19 cellular contexts compared by ENCODE assay signal in genomic region chr4:125101706-125102105, GRCh38.
A peak's percentile ranks its signal among the peaks of the same experiment; 100 is the strongest.
DNase-seq lines count a peak whose midpoint lies in the region; ATAC-seq, FAIRE-seq and TF ChIP-seq lines count a peak whose summit lies in the region.
"Had no signal": no experiment of that assay in that cellular context is flagged by ENCODE, and none has a peak within 500 bp of the region (broad histone marks: within the 10 kb centered on the region; RNA-seq: fewer than 3 reads in every experiment).

No MANE protein-coding gene starts in this region.

- H4K91ac ChIP-seq in trophoblast cell (ENCODE audit: low read depth, low read length): no peak overlapping the region

- no peak overlapping the region for H3K4me2 ChIP-seq in trophoblast cell (ENCODE audit: low read length)

- no peak overlapping the region for H2AK5ac ChIP-seq in trophoblast cell (ENCODE audit: low read length)

- intact Hi-C loops in transverse colon (cut with DNase I; ENCODE audit: low total_unique reads): no loop called here

- H2BK120ac ChIP-seq in trophoblast cell (ENCODE audit: insufficient read depth, low read length, poor library complexity): no peak overlapping the region

- H3K27ac ChIP-seq in RWPE2 (ENCODE audit: poor library complexity, severe bottlenecking) (peak overlapping the region; percentile 10), trophoblast cell (ENCODE audit: low read depth, low read length) (no peak overlapping the region), transverse colon (no peak overlapping the region)
- H3K27ac ChIP-seq: SK-N-MC had no signal

- no peak overlapping the region for H3K4me3 ChIP-seq in RWPE2 (ENCODE audit: severe bottlenecking)
- no peak overlapping the region for H3K4me3 ChIP-seq in trophoblast cell (ENCODE audit: low read depth, low read length)
- no peak overlapping the region for H3K4me3 ChIP-seq in transverse colon
- H3K4me3 ChIP-seq: K562, SK-N-MC had no signal

- TF ChIP-seq CTCF in RWPE2 (IDR thresholded peaks at IDR 0.05; ENCODE audit: poor library complexity, severe bottlenecking): no peak
- TF ChIP-seq CTCF in transverse colon (IDR thresholded peaks at IDR 0.05): no peak

- H3K36me3 ChIP-seq in RWPE2 (ENCODE audit: low read depth): no peaks in the 10 kb centered on the region
- H3K36me3 ChIP-seq in trophoblast cell (ENCODE audit: control insufficient read depth in 1 of 2, insufficient read depth in 2 of 2, low read length in 2 of 2): no peaks in the 10 kb centered on the region
- no peaks in the 10 kb centered on the region for H3K36me3 ChIP-seq in transverse colon

- no peak overlapping the region for H2BK5ac ChIP-seq in trophoblast cell (ENCODE audit: low read depth, low read length, poor library complexity)

- H3K27me3 ChIP-seq in RWPE2 (ENCODE audit: insufficient read depth, poor library complexity, severe bottlenecking) (no peaks in the 10 kb centered on the region), trophoblast cell (ENCODE audit: insufficient read depth, low read length) (no peaks in the 10 kb centered on the region), transverse colon (no peaks in the 10 kb centered on the region)

- H3K79me1 ChIP-seq in trophoblast cell (ENCODE audit: low read length): no peaks in the 10 kb centered on the region

- H3K18ac ChIP-seq in trophoblast cell (ENCODE audit: low read length): no peak overlapping the region

- no peak overlapping the region for H2AFZ ChIP-seq in trophoblast cell (ENCODE audit: insufficient read depth, low read length, poor library complexity)

- ATAC-seq in RWPE2 (ENCODE audit: low read depth) (peak; percentile 80), GM18909 (IDR thresholded peaks at IDR 0.05; ENCODE audit: poor library complexity, unreplicated experiment) (no peak)
- no peak for ATAC-seq in stimulated activated naive CD8-positive, alpha-beta T cell treated with anti-CD3 and anti-CD28 coated beads, Interleukin-15, Interleukin-2, amounts not matched to agents 100 U/mL and 50 U/mL, for 24 hours
- ATAC-seq: K562, PC-3, Right ventricle myocardium inferior had no signal

- FAIRE-seq in GM12892 (lab: Jason Lieb, UNC): peak; percentile 21
- FAIRE-seq: K562 had no signal

- H3K4me1 ChIP-seq in RWPE2 (ENCODE audit: insufficient read depth, poor library complexity, severe bottlenecking) (peaks cover 17% of the 10 kb centered on the region), trophoblast cell (ENCODE audit: control insufficient read depth in 1 of 2, insufficient read depth in 2 of 2, low read length in 2 of 2) (no peaks in the 10 kb centered on the region), transverse colon (no peaks in the 10 kb centered on the region)

- WGBS in trophoblast cell (ENCODE audit: extremely low coverage, insufficient coverage, insufficient read length): no CpG with 5 or more reads among the region's 3 CpGs
- whole genome bisulfite sequencing in transverse colon (ENCODE audit: low coverage in 1 of 2), 2 donors: 69 to 76% methylated on average over 3 of the region's 3 CpGs

- no peak for TF ChIP-seq POLR2A in GM12892 (IDR thresholded peaks at IDR 0.05; ENCODE audit: low read depth, low read length)
- no peak for TF ChIP-seq POLR2A in transverse colon (IDR thresholded peaks at IDR 0.05)

- no peak for TF ChIP-seq EP300 in transverse colon (IDR thresholded peaks at IDR 0.05; ENCODE audit: low read depth)

- H4K8ac ChIP-seq in trophoblast cell (ENCODE audit: low read depth, low read length): no peak overlapping the region

- H3K9me3 ChIP-seq in RWPE2 (ENCODE audit: severe bottlenecking) (no peaks in the 10 kb centered on the region), trophoblast cell (ENCODE audit: insufficient read depth, low read depth, low read length) (no peaks in the 10 kb centered on the region), transverse colon (no peaks in the 10 kb centered on the region)

- H3K14ac ChIP-seq in trophoblast cell (ENCODE audit: low read length): no peak overlapping the region

- H3K9ac ChIP-seq in trophoblast cell (ENCODE audit: low read length): no peak overlapping the region

- H3K4ac ChIP-seq in trophoblast cell (ENCODE audit: low read depth, low read length): no peak overlapping the region

- no peak overlapping the region for H2BK12ac ChIP-seq in trophoblast cell (ENCODE audit: low read length)

- DNase-seq in GM12892 (ENCODE audit: insufficient read length) (no peak), RWPE2 (ENCODE audit: low spot score) (no peak), fibroblast of gingiva (ENCODE audit: low read depth) (peak; percentile 27), trophoblast cell (peak; percentile 37 to 93), transverse colon (no peak)
- DNase-seq in activated CD4-positive, alpha-beta T cell treated with anti-CD3 and anti-CD28 coated beads for 4 hours: no peak
- no peak for DNase-seq in stimulated activated naive CD8-positive, alpha-beta T cell treated with anti-CD3 and anti-CD28 coated beads, Interleukin-15, Interleukin-2, amounts not matched to agents 100 U/mL and 50 U/mL, for 24 hours
- DNase-seq: ACHN; Calu3; CD4-positive, alpha-beta T cell; DMS79 treated with DMSO at 0.1 percent for 48 hours; NCI-H1048; NCI-H2107; NCI-H446; PC-3 had no signal

- no peak overlapping the region for H3K23ac ChIP-seq in trophoblast cell (ENCODE audit: low read length)

- no peaks in the 10 kb centered on the region for H3K79me2 ChIP-seq in trophoblast cell (ENCODE audit: control insufficient read depth, insufficient read depth, low read length, poor library complexity)

- in situ Hi-C loops in transverse colon (cut with MboI; ENCODE audit: low pct_ligation_motif_present in 1 of 4, low pct_unique_long_range_greater_than_20kb in 1 of 4, low sequenced_read_pairs in 3 of 4): no loop called here

- no peak overlapping the region for H4K12ac ChIP-seq in trophoblast cell (ENCODE audit: low read depth, low read length)

Comparison
In these comparisons a context has a peak if more than half of its experiments do, and no peak if none do; other contexts are left out.
1. DNase-seq: peak in fibroblast of gingiva (single experiment) and trophoblast cell (2 of 2); none in GM12892 (single experiment), RWPE2 (single experiment), activated CD4-positive, alpha-beta T cell treated with anti-CD3 and anti-CD28 coated beads for 4 hours (0 of 2), stimulated activated naive CD8-positive, alpha-beta T cell treated with anti-CD3 and anti-CD28 coated beads, Interleukin-15, Interleukin-2, amounts not matched to agents 100 U/mL and 50 U/mL, for 24 hours (single experiment) and transverse colon (single experiment).